10 cellular contexts compared by ENCODE assay signal in genomic region chr1:47351305-47351704, GRCh38. TPM values are rescaled to one million over a fixed set of nuclear protein-coding genes. Genes with fewer than 3 reads are reported as not detected.
DNase-seq lines count a peak whose midpoint lies in the region; ATAC-seq, FAIRE-seq and TF ChIP-seq lines count a peak whose summit lies in the region.
"Had no signal": no experiment of that assay in that cellular context is flagged by ENCODE, and none has a peak within 500 bp of the region (broad histone marks: within the 10 kb centered on the region; RNA-seq: fewer than 3 reads in every experiment).

No MANE protein-coding gene starts in this region.

- H3K9me3 ChIP-seq in pancreas, result no peaks in the 10 kb centered on the region
- H3K9me3 ChIP-seq: BLaER1 had no signal

- CTCF ChIA-PET in WTC11 (lab: Charles Lee), result no interaction called here

- DNase-seq in activated naive CD4-positive, alpha-beta T cell treated with anti-CD3 and anti-CD28 coated beads, Interleukin-2, amount 50 U/mL, for 72 hours (ENCODE audit: low spot score in 2 of 2), result no peak
- no peak for DNase-seq in activated naive CD4-positive, alpha-beta T cell treated with anti-CD3 and anti-CD28 coated beads, Interleukin-2, amount 50 U/mL, for 16 hours
- DNase-seq in WTC11 (ENCODE audit: low spot score) (no peak), pancreas (no peak), posterior cingulate gyrus (no peak), inferior parietal cortex (ENCODE audit: extremely low spot score) (no peak)

- TF ChIP-seq CTCF in WTC11 (IDR thresholded peaks at IDR 0.05) (no peak), pancreas (IDR thresholded peaks at IDR 0.05) (no peak)

- H3K4me3 ChIP-seq in pancreas, result no peak overlapping the region
- H3K4me3 ChIP-seq: BLaER1, skin epidermis had no signal

- intact Hi-C loops in pancreas (cut with DNase I) (no loop called here), posterior cingulate gyrus (cut with DNase I) (no loop called here)

- no peaks in the 10 kb centered on the region for H3K36me3 ChIP-seq in pancreas

- peak; percentile 98 to 100 for ATAC-seq in activated naive CD4-positive, alpha-beta T cell treated with anti-CD3 and anti-CD28 coated beads, Interleukin-2, amount 50 U/mL, for 72 hours
- ATAC-seq in HG02840 (IDR thresholded peaks at IDR 0.05; ENCODE audit: low FRiP score, unreplicated experiment) (peak; percentile 85), WTC11 (no peak), pancreas (no peak)

- H3K9me3 Mint-ChIP-seq in activated naive CD4-positive, alpha-beta T cell treated with anti-CD3 and anti-CD28 coated beads, Interleukin-2, amount 50 U/mL, for 72 hours, result no peaks in the 10 kb centered on the region
- no peaks in the 10 kb centered on the region for H3K9me3 Mint-ChIP-seq in WTC11
- H3K9me3 Mint-ChIP-seq in stimulated activated naive CD8-positive, alpha-beta T cell treated with anti-CD3 and anti-CD28 coated beads, Interleukin-15, Interleukin-2, amounts not matched to agents 100 ng/mL and 50 ng/mL, for 24 hours, result peaks cover 4% of the 10 kb centered on the region

- POLR2A ChIA-PET in WTC11 (lab: Charles Lee), result interaction anchor here (0.9 kb wide), 1 partner anchor 159 kb away, joined by 4 read pairs; no protein-coding TSS in a partner anchor

- peak overlapping the region; percentile 85 to 92 for H3K27ac Mint-ChIP-seq in activated naive CD4-positive, alpha-beta T cell treated with anti-CD3 and anti-CD28 coated beads, Interleukin-2, amount 50 U/mL, for 72 hours
- H3K27ac Mint-ChIP-seq in WTC11, result peak overlapping the region; percentile 55; the same call in 1 of the 2 replicates
- H3K27ac Mint-ChIP-seq in stimulated activated naive CD8-positive, alpha-beta T cell treated with anti-CD3 and anti-CD28 coated beads, Interleukin-15, Interleukin-2, amounts not matched to agents 100 ng/mL and 50 ng/mL, for 24 hours, result peak overlapping the region; percentile 86

- no peaks in the 10 kb centered on the region for H3K4me1 Mint-ChIP-seq in WTC11
- peaks cover 32% of the 10 kb centered on the region for H3K4me1 Mint-ChIP-seq in stimulated activated naive CD8-positive, alpha-beta T cell treated with anti-CD3 and anti-CD28 coated beads, Interleukin-15, Interleukin-2, amounts not matched to agents 100 ng/mL and 50 ng/mL, for 24 hours (ENCODE audit: low read depth)

- FAIRE-seq in pancreas (lab: Jason Lieb, UNC), result no peak

- H3K4me1 ChIP-seq in pancreas, result peaks cover 0 to 16% (median 0%) of the 10 kb centered on the region in 3 donors

- H3K4me3 Mint-ChIP-seq in WTC11, result no peak overlapping the region
- peak overlapping the region; percentile 24 for H3K4me3 Mint-ChIP-seq in stimulated activated naive CD8-positive, alpha-beta T cell treated with anti-CD3 and anti-CD28 coated beads, Interleukin-15, Interleukin-2, amounts not matched to agents 100 ng/mL and 50 ng/mL, for 24 hours

- H3K27me3 Mint-ChIP-seq in WTC11 (ENCODE audit: low read depth), result no peaks in the 10 kb centered on the region
- H3K27me3 Mint-ChIP-seq in stimulated activated naive CD8-positive, alpha-beta T cell treated with anti-CD3 and anti-CD28 coated beads, Interleukin-15, Interleukin-2, amounts not matched to agents 100 ng/mL and 50 ng/mL, for 24 hours, result no peaks in the 10 kb centered on the region

- H3K27me3 ChIP-seq in pancreas, result no peaks in the 10 kb centered on the region
- H3K27me3 ChIP-seq: BLaER1 had no signal

- WGBS in pancreas, 2 donors, result 97% methylated on average over 2 of the region's 2 CpGs

- H3K27ac ChIP-seq in pancreas, result no peak overlapping the region
- H3K27ac ChIP-seq: BLaER1, skin epidermis had no signal

- H3K36me3 Mint-ChIP-seq in activated naive CD4-positive, alpha-beta T cell treated with anti-CD3 and anti-CD28 coated beads, Interleukin-2, amount 50 U/mL, for 72 hours, result peaks cover 0 to 12% of the 10 kb centered on the region in 2 donors
- no peaks in the 10 kb centered on the region for H3K36me3 Mint-ChIP-seq in WTC11
- H3K36me3 Mint-ChIP-seq in stimulated activated naive CD8-positive, alpha-beta T cell treated with anti-CD3 and anti-CD28 coated beads, Interleukin-15, Interleukin-2, amounts not matched to agents 100 ng/mL and 50 ng/mL, for 24 hours (ENCODE audit: low read depth), result peaks cover 34% of the 10 kb centered on the region

TF ChIP-seq in WTC11, 78 proteins besides CTCF, POLR2A, EP300 and RAD21:
- no peak for TF ChIP-seq FOXP1 (CRISPR knock-in tag; IDR thresholded peaks at IDR 0.05; ENCODE audit: borderline replicate concordance)
- TF ChIP-seq, protein P1, sequence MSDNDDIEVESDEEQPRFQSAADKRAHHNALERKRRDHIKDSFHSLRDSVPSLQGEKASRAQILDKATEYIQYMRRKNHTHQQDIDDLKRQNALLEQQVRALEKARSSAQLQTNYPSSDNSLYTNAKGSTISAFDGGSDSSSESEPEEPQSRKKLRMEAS (CRISPR knock-in tag; IDR thresholded peaks at IDR 0.05), result no peak
- no peak for TF ChIP-seq ZMAT4 (CRISPR knock-in tag; IDR thresholded peaks at IDR 0.05)
- no peak for TF ChIP-seq ETV6 (CRISPR knock-in tag; IDR thresholded peaks at IDR 0.05)
- no peak for TF ChIP-seq ZNF138 (CRISPR knock-in tag; conservative IDR thresholded peaks at IDR 0.05)
- TF ChIP-seq USF1 (CRISPR knock-in tag; IDR thresholded peaks at IDR 0.05), result no peak
- TF ChIP-seq IRF1 (CRISPR knock-in tag; IDR thresholded peaks at IDR 0.05), result no peak
- TF ChIP-seq, protein P2, sequence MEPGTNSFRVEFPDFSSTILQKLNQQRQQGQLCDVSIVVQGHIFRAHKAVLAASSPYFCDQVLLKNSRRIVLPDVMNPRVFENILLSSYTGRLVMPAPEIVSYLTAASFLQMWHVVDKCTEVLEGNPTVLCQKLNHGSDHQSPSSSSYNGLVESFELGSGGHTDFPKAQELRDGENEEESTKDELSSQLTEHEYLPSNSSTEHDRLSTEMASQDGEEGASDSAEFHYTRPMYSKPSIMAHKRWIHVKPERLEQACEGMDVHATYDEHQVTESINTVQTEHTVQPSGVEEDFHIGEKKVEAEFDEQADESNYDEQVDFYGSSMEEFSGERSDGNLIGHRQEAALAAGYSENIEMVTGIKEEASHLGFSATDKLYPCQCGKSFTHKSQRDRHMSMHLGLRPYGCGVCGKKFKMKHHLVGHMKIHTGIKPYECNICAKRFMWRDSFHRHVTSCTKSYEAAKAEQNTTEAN (CRISPR knock-in tag; IDR thresholded peaks at IDR 0.05), result no peak
- TF ChIP-seq, protein P3, sequence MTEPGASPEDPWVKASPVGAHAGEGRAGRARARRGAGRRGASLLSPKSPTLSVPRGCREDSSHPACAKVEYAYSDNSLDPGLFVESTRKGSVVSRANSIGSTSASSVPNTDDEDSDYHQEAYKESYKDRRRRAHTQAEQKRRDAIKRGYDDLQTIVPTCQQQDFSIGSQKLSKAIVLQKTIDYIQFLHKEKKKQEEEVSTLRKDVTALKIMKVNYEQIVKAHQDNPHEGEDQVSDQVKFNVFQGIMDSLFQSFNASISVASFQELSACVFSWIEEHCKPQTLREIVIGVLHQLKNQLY (CRISPR knock-in tag; IDR thresholded peaks at IDR 0.05), result no peak
- no peak for TF ChIP-seq ZBTB21 (CRISPR knock-in tag; IDR thresholded peaks at IDR 0.05; ENCODE audit: borderline replicate concordance)
- TF ChIP-seq OVOL2 (CRISPR knock-in tag; IDR thresholded peaks at IDR 0.05; ENCODE audit: borderline replicate concordance), result no peak
- TF ChIP-seq CDX4 (CRISPR knock-in tag; IDR thresholded peaks at IDR 0.05; ENCODE audit: borderline replicate concordance), result no peak

RNA-seq across cellular contexts. Expression of gene CMPK1, which starts 17.7 kb away (rescaled TPM):
- 100 to 1,000 TPM in 1 of 2 donors, 10 to 100 TPM in 1; 84.9 to 128 TPM for total RNA-seq in activated naive CD4-positive, alpha-beta T cell treated with anti-CD3 and anti-CD28 coated beads, Interleukin-2, amount 50 U/mL, for 72 hours
- total RNA-seq in WTC11 (2021), result 35.6 to 37.1 TPM (median 36.3 TPM) in 3 replicates
- total RNA-seq in pancreas, result 10 to 100 TPM; 51.1 to 93.0 (median 75.2) TPM
- polyA plus RNA-seq in pancreas, result 10 to 100 TPM; 43.8 to 54.9 TPM

RNA-seq across cellular contexts. Expression of gene STIL, which starts 37.4 kb away (rescaled TPM):
- 10 to 100 TPM; 34.7 to 69.9 TPM for total RNA-seq in activated naive CD4-positive, alpha-beta T cell treated with anti-CD3 and anti-CD28 coated beads, Interleukin-2, amount 50 U/mL, for 72 hours
- 24.0 to 29.7 TPM (median 24.1 TPM) in 3 replicates for total RNA-seq in WTC11 (2021)
- 1 to 10 TPM in 2 of 6 donors, under 1 TPM in 4; 0.43 to 1.5 (median 0.67) TPM for total RNA-seq in pancreas
- under 1 TPM; 0.49 to 0.56 TPM for polyA plus RNA-seq in pancreas

Comparison
In these comparisons a context has a peak if more than half of its experiments do, and no peak if none do; other contexts are left out.
1. ATAC-seq: peak in activated naive CD4-positive, alpha-beta T cell treated with anti-CD3 and anti-CD28 coated beads, Interleukin-2, amount 50 U/mL, for 72 hours (2 of 2) and HG02840 (single experiment); none in WTC11 (single experiment) and pancreas (0 of 4).
2. RNA of gene STIL, which starts 37.4 kb away (total RNA-seq): 34.7 to 69.9 TPM in activated naive CD4-positive, alpha-beta T cell treated with anti-CD3 and anti-CD28 coated beads, Interleukin-2, amount 50 U/mL, for 72 hours and 24.0 to 29.7 TPM in WTC11; 0.43 to 1.5 TPM in pancreas; every median in the first group is over 10 times any median in the second.
3. Peak in every context shown above with its lines, with median percentiles within 50 percentile points of each other: H3K27ac Mint-ChIP-seq.